1 cellular context compared by ENCODE assay signal in the genomic region with DNA sequence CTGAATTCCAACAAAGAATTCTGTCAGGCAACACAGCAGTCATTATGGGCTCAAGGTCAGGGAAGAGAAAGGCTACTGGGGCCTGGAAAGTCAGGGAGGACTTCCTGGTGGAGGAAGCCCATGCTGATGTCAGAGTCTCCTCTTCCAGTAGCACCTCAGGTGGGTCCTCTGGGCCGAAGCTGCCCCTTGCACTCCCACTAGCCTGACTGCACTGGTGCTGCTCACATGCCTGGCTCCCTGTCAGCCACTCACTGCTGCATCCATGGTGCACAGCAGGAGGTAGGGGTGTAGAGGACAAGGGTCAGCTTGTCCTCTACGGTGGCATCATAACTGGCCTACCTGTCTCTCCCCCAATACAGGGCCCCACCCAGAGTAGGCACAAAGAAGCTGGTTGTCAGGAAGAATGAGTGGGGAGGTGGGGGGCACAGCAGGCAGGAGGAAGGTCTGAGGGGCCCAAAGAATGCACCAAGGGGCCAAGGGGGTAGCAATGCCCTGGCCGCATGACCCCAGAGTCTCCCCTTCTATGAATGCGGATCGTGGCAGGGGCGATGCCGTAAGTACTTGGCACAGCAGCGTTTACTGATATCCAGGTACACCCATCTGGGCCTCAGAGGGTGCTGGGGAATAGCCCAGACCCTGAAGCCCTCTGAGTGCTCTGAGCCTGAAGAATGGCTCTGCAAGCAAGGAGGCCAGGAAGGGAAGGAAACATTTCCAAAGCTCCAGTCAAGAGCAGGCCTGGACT.
TF ChIP-seq lines count a peak whose summit lies in the region.

No MANE protein-coding gene starts in this region.

TF ChIP-seq in HepG2, 621 proteins besides CTCF, POLR2A, EP300 and RAD21 (continued from another document):
- TF ChIP-seq ZFP36 (IDR thresholded peaks at IDR 0.05; ENCODE audit: borderline replicate concordance, low read depth, low read length, partially characterized antibody) (peak; percentile 91), KDM1A (CRISPR knock-in tag; IDR thresholded peaks at IDR 0.05) (no peak), HDAC2 (CRISPR knock-in tag; IDR thresholded peaks at IDR 0.05) (no peak)
